Comparison of ENCODE assay signal across 15 cellular contexts in genomic region chr16:87063543-87063942, GRCh38.
DNase-seq lines count a peak whose midpoint lies in the region; ATAC-seq and TF ChIP-seq lines count a peak whose summit lies in the region.
"Had no signal": no experiment of that assay in that cellular context is flagged by ENCODE, and none has a peak within 500 bp of the region (broad histone marks: within the 10 kb centered on the region; RNA-seq: fewer than 3 reads in every experiment).

No MANE protein-coding gene starts in this region.

- H3K4me1 ChIP-seq in ascending aorta (peaks cover 0 to 16% of the 10 kb centered on the region in 2 donors), aorta (ENCODE audit: control insufficient read depth in 1 of 2, insufficient read depth in 2 of 2, low read length in 2 of 2) (no peaks in the 10 kb centered on the region)
- H3K4me1 ChIP-seq in CD8-positive, alpha-beta T cell (ENCODE audit: insufficient read depth, low read length) = no peaks in the 10 kb centered on the region

- H3K27me3 Mint-ChIP-seq in nephron progenitor cell (ENCODE audit: low read depth, poor library complexity) = peaks cover 10% of the 10 kb centered on the region
- H3K27me3 Mint-ChIP-seq in CD8-positive, alpha-beta T cell (ENCODE audit: low read depth) = peaks cover 27% of the 10 kb centered on the region

- H3K9me3 Mint-ChIP-seq in nephron progenitor cell = no peaks in the 10 kb centered on the region
- H3K9me3 Mint-ChIP-seq in CD8-positive, alpha-beta T cell = no peaks in the 10 kb centered on the region
- H3K9me3 Mint-ChIP-seq: HFFc6 had no signal

- ATAC-seq in aorta (ENCODE audit: low FRiP score) = no peak
- no peak for ATAC-seq in CD8-positive, alpha-beta T cell
- ATAC-seq in SK-N-SH treated with all-trans-retinoic acid at 6 μM for 48 hours = no peak

- TF ChIP-seq CTCF in ascending aorta (IDR thresholded peaks at IDR 0.05) (no peak), nephron progenitor cell (IDR thresholded peaks at IDR 0.05) (no peak)
- no peak for TF ChIP-seq CTCF in CD8-positive, alpha-beta T cell (IDR thresholded peaks at IDR 0.05)

- H3K27ac ChIP-seq in ascending aorta (peak overlapping the region; percentile 86 to 90), aorta (ENCODE audit: low read depth in 1 of 2, low read length in 2 of 2) (peak overlapping the region; percentile 12 to 51)
- no peak overlapping the region for H3K27ac ChIP-seq in CD8-positive, alpha-beta T cell (ENCODE audit: low read depth, low read length)
- H3K27ac ChIP-seq: BLaER1 had no signal

- 49 to 61% methylated on average over 19 of the region's 19 CpGs for WGBS in aorta, 2 donors

- peak overlapping the region; percentile 41 to 66 for H3K4me3 ChIP-seq in ascending aorta
- H3K4me3 ChIP-seq in aorta (ENCODE audit: low read length in 2 of 2) = no peak overlapping the region
- no peak overlapping the region for H3K4me3 ChIP-seq in CD8-positive, alpha-beta T cell (ENCODE audit: low read depth, low read length)
- H3K4me3 ChIP-seq: BLaER1 had no signal

- POLR2A ChIA-PET in CD8-positive, alpha-beta T cell (lab: Charles Lee) = no interaction called here

- CTCF ChIA-PET in CD8-positive, alpha-beta T cell (lab: Charles Lee) = no interaction called here

- no peaks in the 10 kb centered on the region for H3K36me3 ChIP-seq in ascending aorta
- no peaks in the 10 kb centered on the region for H3K36me3 ChIP-seq in aorta (ENCODE audit: control insufficient read depth in 1 of 2, insufficient read depth in 2 of 2, low read length in 1 of 2)
- no peaks in the 10 kb centered on the region for H3K36me3 ChIP-seq in CD8-positive, alpha-beta T cell (ENCODE audit: insufficient read depth, low read length)
- H3K36me3 ChIP-seq: BLaER1 had no signal

- no peak overlapping the region for H3K27ac Mint-ChIP-seq in nephron progenitor cell
- no peak overlapping the region for H3K27ac Mint-ChIP-seq in CD8-positive, alpha-beta T cell
- H3K27ac Mint-ChIP-seq: HFFc6 had no signal

- H3K9me3 ChIP-seq in ascending aorta = no peaks in the 10 kb centered on the region
- H3K9me3 ChIP-seq in aorta (ENCODE audit: control insufficient read depth, low read length) = no peaks in the 10 kb centered on the region
- H3K9me3 ChIP-seq in CD8-positive, alpha-beta T cell (ENCODE audit: low read length) = no peaks in the 10 kb centered on the region
- H3K9me3 ChIP-seq: BLaER1 had no signal

- intact Hi-C loops in ascending aorta (cut with DNase I) = loop anchor here (5.0 kb wide), 3 partner anchors 131 to 401 kb away; no protein-coding TSS in a partner anchor
- intact Hi-C loops in aorta (cut with DNase I) = loop anchor here (5.0 kb wide), 2 partner anchors 301 to 381 kb away; no protein-coding TSS in a partner anchor
- intact Hi-C loops in CD8-positive, alpha-beta T cell (cut with DNase I, micrococcal nuclease) = loop anchor here in 1 of 2 experiments (10.0 kb wide), 1 partner anchor 499 kb away; the partner anchor contains the start of gene FOXC2

- H3K4me1 Mint-ChIP-seq in nephron progenitor cell = peaks cover 100% of the 10 kb centered on the region
- H3K4me1 Mint-ChIP-seq in CD8-positive, alpha-beta T cell (ENCODE audit: low read depth) = no peaks in the 10 kb centered on the region

- H3K27me3 ChIP-seq in ascending aorta (no peaks in the 10 kb centered on the region), aorta (ENCODE audit: control insufficient read depth in 1 of 2, insufficient read depth in 2 of 2, low read length in 1 of 2) (no peaks in the 10 kb centered on the region)
- H3K27me3 ChIP-seq in CD8-positive, alpha-beta T cell (ENCODE audit: insufficient read depth, low read length) = peaks cover 4% of the 10 kb centered on the region
- H3K27me3 ChIP-seq: BLaER1 had no signal

- no peaks in the 10 kb centered on the region for H3K36me3 Mint-ChIP-seq in nephron progenitor cell (ENCODE audit: low read depth)
- H3K36me3 Mint-ChIP-seq in CD8-positive, alpha-beta T cell = no peaks in the 10 kb centered on the region

- H3K4me3 Mint-ChIP-seq in nephron progenitor cell = peak overlapping the region; percentile 35
- H3K4me3 Mint-ChIP-seq in CD8-positive, alpha-beta T cell = no peak overlapping the region
- H3K4me3 Mint-ChIP-seq: HFFc6 had no signal

- DNase-seq in ascending aorta (ENCODE audit: low spot score in 2 of 2) (no peak), ecto neural progenitor cell (ENCODE audit: low spot score) (peak; percentile 30), nephron progenitor cell (no peak), aorta (peak in 1 of 2 donors; percentile 36), AML-193 (lab: John Stamatoyannopoulos, UW) (no peak)
- DNase-seq in CD8-positive, alpha-beta T cell = no peak
- DNase-seq: DMS 273 treated with DMSO at 0.1 percent for 48 hours, GOT3, HFFc6, NCI-H1417, NCI-H2029 treated with DMSO at 0.1 percent for 48 hours, NCI-H510A, SHP77 treated with DMSO at 0.1 percent for 48 hours had no signal

TF ChIP-seq in SK-N-SH treated with all-trans-retinoic acid at 6 μM for 48 hours, 23 proteins besides CTCF, POLR2A, EP300 and RAD21 (continues in another document):
- no peak for TF ChIP-seq TOX (CRISPR knock-in tag; IDR thresholded peaks at IDR 0.05; ENCODE audit: borderline replicate concordance)
- TF ChIP-seq SNAI2 (CRISPR knock-in tag; IDR thresholded peaks at IDR 0.05) = no peak
- no peak for TF ChIP-seq BACH2 (CRISPR knock-in tag; IDR thresholded peaks at IDR 0.05; ENCODE audit: borderline replicate concordance)
- no peak for TF ChIP-seq ISL1 (CRISPR knock-in tag; IDR thresholded peaks at IDR 0.05)
- no peak for TF ChIP-seq TCF4 (CRISPR knock-in tag; IDR thresholded peaks at IDR 0.05; ENCODE audit: borderline replicate concordance)
- TF ChIP-seq RARB (CRISPR knock-in tag; IDR thresholded peaks at IDR 0.05) = no peak
- no peak for TF ChIP-seq CREB5 (CRISPR knock-in tag; IDR thresholded peaks at IDR 0.05; ENCODE audit: low read depth)
- TF ChIP-seq GLIS3 (CRISPR knock-in tag; IDR thresholded peaks at IDR 0.05) = no peak
- no peak for TF ChIP-seq CSRNP3 (CRISPR knock-in tag; IDR thresholded peaks at IDR 0.05)
- TF ChIP-seq ZNF70 (CRISPR knock-in tag; IDR thresholded peaks at IDR 0.05) = no peak
- TF ChIP-seq ZFP30 (CRISPR knock-in tag; IDR thresholded peaks at IDR 0.05) = no peak
- TF ChIP-seq ZC3H10 (CRISPR knock-in tag; IDR thresholded peaks at IDR 0.05) = no peak
- no peak for TF ChIP-seq ESRRG (CRISPR knock-in tag; IDR thresholded peaks at IDR 0.05)
- TF ChIP-seq ZFP3 (CRISPR knock-in tag; IDR thresholded peaks at IDR 0.05) = no peak
- TF ChIP-seq ZNF565 (CRISPR knock-in tag; conservative IDR thresholded peaks at IDR 0.05; ENCODE audit: low read depth) = no peak
- no peak for TF ChIP-seq PATZ1 (CRISPR knock-in tag; IDR thresholded peaks at IDR 0.05; ENCODE audit: borderline replicate concordance)
- TF ChIP-seq PPARA (CRISPR knock-in tag; IDR thresholded peaks at IDR 0.05; ENCODE audit: borderline replicate concordance) = no peak

Comparison
In these comparisons a context has a peak if more than half of its experiments do, and no peak if none do; other contexts are left out.
1. H3K4me3 ChIP-seq: peak in ascending aorta (2 of 2); none in aorta (0 of 2) and CD8-positive, alpha-beta T cell (single experiment).